28 cellular contexts compared by ENCODE assay signal in the genomic region with DNA sequence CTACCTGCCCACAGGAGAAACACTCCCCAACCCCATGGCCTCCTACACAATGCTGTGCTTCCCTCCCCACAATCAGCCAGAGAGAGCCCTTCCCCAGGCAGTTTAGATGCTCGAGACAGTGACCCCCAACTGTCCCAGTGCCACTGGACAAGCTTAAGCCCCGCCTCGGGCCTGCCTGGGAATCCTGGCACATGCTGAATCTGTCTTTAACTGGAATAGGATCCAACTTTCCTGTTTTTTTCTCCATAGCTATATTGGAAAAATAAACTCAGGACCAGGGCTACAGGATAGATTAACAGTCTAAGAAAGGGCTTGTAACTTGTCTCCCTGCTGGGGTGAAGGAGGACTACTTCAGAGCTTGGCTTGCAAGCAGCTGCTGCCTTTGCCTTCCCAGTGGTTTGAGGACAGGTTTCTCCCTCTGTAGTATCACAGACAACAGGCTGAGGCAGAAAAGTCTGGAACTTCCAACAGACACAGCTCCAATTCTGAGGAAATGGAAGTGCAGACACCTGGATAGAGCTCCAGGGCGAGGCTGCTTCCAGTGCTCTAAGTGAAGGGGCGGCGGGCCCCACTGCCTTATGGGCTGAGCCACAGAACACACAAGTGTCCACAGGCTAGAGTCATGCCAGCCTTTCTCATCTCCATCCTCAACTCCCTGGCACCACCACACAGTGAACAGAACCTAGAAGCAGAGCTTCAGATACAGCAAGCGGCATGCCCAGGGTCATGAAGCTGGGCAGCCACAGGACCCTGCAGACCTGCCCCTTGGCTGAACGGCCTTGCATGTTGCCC.
"Had no signal": no experiment of that assay in that cellular context is flagged by ENCODE, and none has a peak within 500 bp of the region (broad histone marks: within the 10 kb centered on the region; RNA-seq: fewer than 3 reads in every experiment).

No MANE protein-coding gene starts in this region.

- H3K27ac ChIP-seq: ascending aorta, breast epithelium, cardiac muscle cell, colonic mucosa, epithelial cell of prostate, esophagus squamous epithelium, gastroesophageal sphincter had no signal

- H3K4me1 Mint-ChIP-seq: activated CD4-positive, alpha-beta T cell treated with anti-CD3 and anti-CD28 coated beads for 36 hours; brain had no signal

- H3K4me3 ChIP-seq: ascending aorta, breast epithelium, cardiac muscle cell, colonic mucosa, esophagus squamous epithelium, gastroesophageal sphincter had no signal

- DNase-seq: activated CD4-positive, alpha-beta T cell treated with anti-CD3 and anti-CD28 coated beads for 36 hours; activated CD4-positive, alpha-beta T cell treated with anti-CD3 and anti-CD28 coated beads, Interleukin-2, amount 50 U/mL, for 1 hour; activated CD4-positive, alpha-beta T cell treated with anti-CD3 and anti-CD28 coated beads, Interleukin-2, amount 50 U/mL, for 48 hours; activated CD4-positive, CD25-positive, alpha-beta regulatory T cell; activated CD4-positive, CD25-positive, alpha-beta regulatory T cell treated with anti-CD3 and anti-CD28 coated beads, Interleukin-2, amount 50 U/mL, for 72 hours; activated CD8-positive, alpha-beta T cell treated with anti-CD3 and anti-CD28 coated beads for 36 hours; activated effector memory CD4-positive, alpha-beta T cell treated with Interleukin-2 at 50 U/mL for 16 hours; activated gamma-delta T cell treated with Interleukin-2 at 50 U/mL for 16 hours; activated naive CD4-positive, alpha-beta T cell treated with anti-CD3 and anti-CD28 coated beads, Interleukin-2, amount 50 U/mL, for 16 hours; activated naive CD4-positive, alpha-beta T cell treated with Interleukin-2 at 50 U/mL for 16 hours; activated T-cell treated with anti-CD3 and anti-CD28 coated beads, Interleukin-2, amount 50 U/mL, for 4 hours; central memory CD4-positive, alpha-beta T cell; cerebellar nuclear complex; colonic mucosa; effector CD8-positive, alpha-beta T cell; esophagus squamous epithelium; foreskin melanocyte; T-helper 2 cell had no signal

- FAIRE-seq: endometrium, endothelial cell of umbilical vein had no signal

- H3K4me1 ChIP-seq: ascending aorta, breast epithelium, colonic mucosa, esophagus squamous epithelium, gastroesophageal sphincter had no signal

- H3K27me3 ChIP-seq: ascending aorta, breast epithelium, cardiac muscle cell, colonic mucosa, esophagus squamous epithelium, gastroesophageal sphincter had no signal

- H3K4me3 Mint-ChIP-seq: activated CD4-positive, alpha-beta T cell treated with anti-CD3 and anti-CD28 coated beads for 36 hours; activated CD8-positive, alpha-beta T cell treated with anti-CD3 and anti-CD28 coated beads for 36 hours; activated naive CD8-positive, alpha-beta T cell; activated T-cell treated with anti-CD3 and anti-CD28 coated beads, Interleukin-2, amount 50 U/mL, for 4 hours; activated T-helper 17 cell treated with anti-CD3 and anti-CD28 coated beads, Interleukin-2, amount 50 U/mL, for 72 hours; brain had no signal

- ATAC-seq: activated CD4-positive, alpha-beta T cell treated with anti-CD3 and anti-CD28 coated beads for 36 hours; activated CD8-positive, alpha-beta T cell treated with anti-CD3 and anti-CD28 coated beads for 36 hours; activated T-cell treated with anti-CD3 and anti-CD28 coated beads, Interleukin-2, amount 50 U/mL, for 4 hours; activated T-helper 17 cell treated with anti-CD3 and anti-CD28 coated beads, Interleukin-2, amount 50 U/mL, for 72 hours; gastroesophageal sphincter had no signal

- H3K9me3 ChIP-seq: ascending aorta, colonic mucosa had no signal

- H3K36me3 ChIP-seq: ascending aorta, breast epithelium, cardiac muscle cell, colonic mucosa, esophagus squamous epithelium, gastroesophageal sphincter had no signal

- H3K36me3 Mint-ChIP-seq: activated naive CD8-positive, alpha-beta T cell; brain had no signal

- H3K27ac Mint-ChIP-seq: activated CD4-positive, alpha-beta T cell treated with anti-CD3 and anti-CD28 coated beads for 36 hours; activated CD8-positive, alpha-beta T cell treated with anti-CD3 and anti-CD28 coated beads for 36 hours; activated naive CD8-positive, alpha-beta T cell; activated T-helper 17 cell treated with anti-CD3 and anti-CD28 coated beads, Interleukin-2, amount 50 U/mL, for 72 hours; brain had no signal

- H3K27me3 Mint-ChIP-seq: activated CD4-positive, alpha-beta T cell treated with anti-CD3 and anti-CD28 coated beads for 36 hours; activated CD8-positive, alpha-beta T cell treated with anti-CD3 and anti-CD28 coated beads for 36 hours; activated naive CD8-positive, alpha-beta T cell; activated T-helper 17 cell treated with anti-CD3 and anti-CD28 coated beads, Interleukin-2, amount 50 U/mL, for 72 hours; brain had no signal
